ENCODE assay signal across 13 cellular contexts in the genomic region with DNA sequence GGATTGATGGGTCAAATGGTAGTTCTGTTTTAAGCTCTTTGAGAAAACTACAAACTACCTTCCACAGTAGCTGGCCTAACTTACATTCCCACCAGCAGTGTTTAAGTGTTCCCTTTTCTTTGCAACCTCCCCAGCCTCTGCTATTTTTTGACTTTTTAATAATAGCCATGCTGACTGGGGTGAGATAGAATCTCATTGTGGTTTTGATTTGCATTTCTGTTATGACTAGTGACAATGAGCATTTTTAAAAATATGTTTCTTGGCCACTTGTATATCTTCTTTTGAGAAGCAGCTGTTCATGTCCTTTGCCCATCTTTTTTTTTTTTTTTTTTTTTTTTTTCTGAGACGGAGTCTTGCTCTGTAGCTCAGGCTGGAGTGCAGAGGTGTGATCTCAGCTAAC.
DNase-seq lines count a peak whose midpoint lies in the region; ATAC-seq and FAIRE-seq lines count a peak whose summit lies in the region.
"Had no signal": no experiment of that assay in that cellular context is flagged by ENCODE, and none has a peak within 500 bp of the region (broad histone marks: within the 10 kb centered on the region; RNA-seq: fewer than 3 reads in every experiment).

No MANE protein-coding gene starts in this region.

- peak; percentile 36 for DNase-seq in GM04504 (ENCODE audit: low read depth)
- DNase-seq in adipocyte (ENCODE audit: low read depth): peak; percentile 48
- DNase-seq in SKM-1 treated with dmso at 0.1 percent for 144 hours (lab: John Stamatoyannopoulos, UW; ENCODE audit: unreplicated experiment): no peak
- DNase-seq in small intestine: no peak
- DNase-seq in stimulated activated CD4-positive, alpha-beta T cell treated with anti-CD3 and anti-CD28 coated beads, Interleukin-2, amount 100 ng/mL, for 24 hours: no peak
- DNase-seq in activated CD8-positive, alpha-beta memory T cell treated with anti-CD3 and anti-CD28 coated beads for 24 hours: no peak
- DNase-seq: activated CD4-positive, alpha-beta memory T cell treated with anti-CD3 and anti-CD28 coated beads, Interleukin-2, amount 10 ng/mL, durations not matched to agents 7 days and 5 days; NCI-H524 treated with DMSO at 0.1 percent for 48 hours; ovary; uterus had no signal

- H3K4me1 ChIP-seq in adipocyte (ENCODE audit: control insufficient read depth, insufficient read depth, low read length): peaks cover 20% of the 10 kb centered on the region
- H3K4me1 ChIP-seq in small intestine (ENCODE audit: control insufficient read depth in 2 of 2, insufficient read depth in 1 of 2, low read depth in 1 of 2, low read length in 1 of 2): no peaks in the 10 kb centered on the region
- H3K4me1 ChIP-seq: HAP-1, uterus had no signal

- no peak for FAIRE-seq in small intestine (lab: Jason Lieb, UNC)

- H3K27me3 ChIP-seq in adipocyte (replicated peaks; ENCODE audit: control insufficient read depth, insufficient read depth, low read length): no peaks in the 10 kb centered on the region
- H3K27me3 ChIP-seq in small intestine (ENCODE audit: control insufficient read depth in 2 of 2, insufficient read depth in 2 of 2, low read length in 2 of 2): no peaks in the 10 kb centered on the region
- H3K27me3 ChIP-seq: ovary, uterus had no signal

- H3K9me3 ChIP-seq in adipocyte (ENCODE audit: control insufficient read depth, low read length) (no peaks in the 10 kb centered on the region), small intestine (ENCODE audit: control insufficient read depth, low read depth) (no peaks in the 10 kb centered on the region)
- H3K9me3 ChIP-seq: HAP-1, ovary, uterus had no signal

- H3K4me3 ChIP-seq in adipocyte (ENCODE audit: low read length) (no peak overlapping the region), small intestine (ENCODE audit: low read depth in 1 of 2, low read length in 2 of 2) (no peak overlapping the region)
- H3K4me3 ChIP-seq: HAP-1, ovary, uterus had no signal

- H3K27ac ChIP-seq in small intestine (ENCODE audit: low read depth in 1 of 2, low read length in 1 of 2): no peak overlapping the region
- H3K27ac ChIP-seq: ovary, uterus had no signal

- 55 to 83% (median 78%) methylated on average over 1 of the region's 1 CpG for WGBS in small intestine, 3 donors

- H3K36me3 ChIP-seq in adipocyte (ENCODE audit: control insufficient read depth, insufficient read depth, low read length, severe bottlenecking): no peaks in the 10 kb centered on the region
- H3K36me3 ChIP-seq in small intestine (ENCODE audit: control insufficient read depth in 2 of 2, insufficient read depth in 2 of 2, low read length in 2 of 2): no peaks in the 10 kb centered on the region
- H3K36me3 ChIP-seq: HAP-1, ovary, uterus had no signal

- ATAC-seq in GM21381 (IDR thresholded peaks at IDR 0.05; ENCODE audit: unreplicated experiment) (peak; percentile 76), HG03060 (IDR thresholded peaks at IDR 0.05; ENCODE audit: low read depth, unreplicated experiment) (peak; percentile 98)

- H3K9ac ChIP-seq in adipocyte (ENCODE audit: low read length): no peak overlapping the region

Comparison
In these comparisons a context has a peak if more than half of its experiments do, and no peak if none do; other contexts are left out.
1. DNase-seq: peak in GM04504 (single experiment) and adipocyte (single experiment); none in SKM-1 treated with dmso at 0.1 percent for 144 hours (single experiment), small intestine (single experiment), stimulated activated CD4-positive, alpha-beta T cell treated with anti-CD3 and anti-CD28 coated beads, Interleukin-2, amount 100 ng/mL, for 24 hours (0 of 2) and activated CD8-positive, alpha-beta memory T cell treated with anti-CD3 and anti-CD28 coated beads for 24 hours (single experiment).